Comparison of ENCODE assay signal across 17 cellular contexts in genomic region chr10:127310932-127311331, GRCh38.
DNase-seq lines count a peak whose midpoint lies in the region; ATAC-seq and TF ChIP-seq lines count a peak whose summit lies in the region.
"Had no signal": no experiment of that assay in that cellular context is flagged by ENCODE, and none has a peak within 500 bp of the region (broad histone marks: within the 10 kb centered on the region; RNA-seq: fewer than 3 reads in every experiment).

No MANE protein-coding gene starts in this region.

- H3K4me1 ChIP-seq in GM23338 (ENCODE audit: insufficient read depth) (peaks cover 10% of the 10 kb centered on the region; the same call in 1 of the 2 replicates), gastrocnemius medialis (peaks cover 0 to 3% of the 10 kb centered on the region in 2 donors)
- H3K4me1 ChIP-seq: HAP-1 had no signal

- no peaks in the 10 kb centered on the region; the same call in 1 of the 2 replicates for H4K20me1 ChIP-seq in GM23338 (replicated peaks; ENCODE audit: insufficient read depth)

- H3K36me3 Mint-ChIP-seq in GM23338 (ENCODE audit: low read depth) (no peaks in the 10 kb centered on the region), T-cell (no peaks in the 10 kb centered on the region)
- no peaks in the 10 kb centered on the region for H3K36me3 Mint-ChIP-seq in activated CD8-positive, alpha-beta memory T cell treated with anti-CD3 and anti-CD28 coated beads, Interleukin-2, amount 10 ng/mL, durations not matched to agents 7 days and 5 days
- H3K36me3 Mint-ChIP-seq: CD4-positive, alpha-beta memory T cell had no signal

- CTCF ChIA-PET in activated CD8-positive, alpha-beta memory T cell treated with anti-CD3 and anti-CD28 coated beads, Interleukin-2, amount 10 ng/mL, durations not matched to agents 7 days and 5 days (lab: Charles Lee) = no interaction called here
- CTCF ChIA-PET in T-cell (lab: Charles Lee) = no interaction called here

- H3K4me3 Mint-ChIP-seq in GM23338 (no peak overlapping the region), T-cell (no peak overlapping the region)
- no peak overlapping the region for H3K4me3 Mint-ChIP-seq in activated CD8-positive, alpha-beta memory T cell treated with anti-CD3 and anti-CD28 coated beads, Interleukin-2, amount 10 ng/mL, durations not matched to agents 7 days and 5 days
- H3K4me3 Mint-ChIP-seq: CD4-positive, alpha-beta memory T cell; HFFc6 had no signal

- peak; percentile 65 for ATAC-seq in GM23338
- no peak for ATAC-seq in activated CD8-positive, alpha-beta memory T cell treated with anti-CD3 and anti-CD28 coated beads, Interleukin-2, amount 10 ng/mL, durations not matched to agents 7 days and 5 days
- ATAC-seq in gastrocnemius medialis = no peak
- ATAC-seq in T-cell (replicated peaks in 1 of 4) = no peak

- no peak overlapping the region for H2AFZ ChIP-seq in GM23338

- POLR2A ChIA-PET in T-cell (lab: Charles Lee) = no interaction called here

- H3K27ac ChIP-seq in GM23338 (ENCODE audit: low read depth) = no peak overlapping the region
- no peak overlapping the region for H3K27ac ChIP-seq in coronary artery
- no peak overlapping the region for H3K27ac ChIP-seq in gastrocnemius medialis

- no peaks in the 10 kb centered on the region for H3K9me3 ChIP-seq in gastrocnemius medialis
- H3K9me3 ChIP-seq: HAP-1 had no signal

- no peaks in the 10 kb centered on the region for H3K79me2 ChIP-seq in GM23338 (replicated peaks; ENCODE audit: insufficient read depth)

- no peaks in the 10 kb centered on the region; the same call in 1 of the 2 replicates for H3K9me2 ChIP-seq in GM23338 (ENCODE audit: insufficient read depth)

- H3K27ac Mint-ChIP-seq in GM23338 (no peak overlapping the region), T-cell (no peak overlapping the region)
- H3K27ac Mint-ChIP-seq in activated CD8-positive, alpha-beta memory T cell treated with anti-CD3 and anti-CD28 coated beads, Interleukin-2, amount 10 ng/mL, durations not matched to agents 7 days and 5 days = no peak overlapping the region
- H3K27ac Mint-ChIP-seq: HFFc6 had no signal

- no peaks in the 10 kb centered on the region; the same call in 2 of the 3 replicates for H3K9me3 Mint-ChIP-seq in GM23338
- H3K9me3 Mint-ChIP-seq in activated CD8-positive, alpha-beta memory T cell treated with anti-CD3 and anti-CD28 coated beads, Interleukin-2, amount 10 ng/mL, durations not matched to agents 7 days and 5 days (ENCODE audit: low read depth) = no peaks in the 10 kb centered on the region
- H3K9me3 Mint-ChIP-seq in T-cell = no peaks in the 10 kb centered on the region
- H3K9me3 Mint-ChIP-seq: HFFc6 had no signal

- intact Hi-C loops in gastrocnemius medialis (cut with DNase I; ENCODE audit: low total_unique reads) = no loop called here

- H3K4me2 ChIP-seq in GM23338 = no peak overlapping the region; the same call in 1 of the 2 replicates

- DNase-seq in GM23338 (ENCODE audit: low spot score) (no peak), coronary artery (ENCODE audit: low spot score) (peak; percentile 14), islet precursor cell (peak; percentile 44), occipital lobe (lab: John Stamatoyannopoulos, UW) (no peak), gastrocnemius medialis (no peak), T-cell (no peak)
- DNase-seq in activated CD8-positive, alpha-beta memory T cell treated with anti-CD3 and anti-CD28 coated beads, Interleukin-2, amount 10 ng/mL, durations not matched to agents 7 days and 5 days = no peak
- DNase-seq: C1 segment of cervical spinal cord; Calu3; CD4-positive, alpha-beta memory T cell; COR-L47; DND-41; EL; GF-D8; GOT3; HFFc6 had no signal

- no peak for TF ChIP-seq CTCF in GM23338 (conservative IDR thresholded peaks at IDR 0.05; ENCODE audit: low read depth in 2 of 2)
- TF ChIP-seq CTCF in coronary artery (IDR thresholded peaks at IDR 0.05) = no peak
- TF ChIP-seq CTCF in gastrocnemius medialis (IDR thresholded peaks at IDR 0.05 in 4 of 5, conservative IDR thresholded peaks at IDR 0.05 in 1 of 5) = no peak

- H3F3A ChIP-seq in GM23338 (replicated peaks; ENCODE audit: low read depth) = no peaks in the 10 kb centered on the region

- TF ChIP-seq POLR2A in gastrocnemius medialis (IDR thresholded peaks at IDR 0.05) = no peak

- H3K36me3 ChIP-seq in GM23338 (ENCODE audit: insufficient read depth) = no peaks in the 10 kb centered on the region
- H3K36me3 ChIP-seq in gastrocnemius medialis = no peaks in the 10 kb centered on the region
- H3K36me3 ChIP-seq: HAP-1 had no signal

- H3K27me3 Mint-ChIP-seq in GM23338 (ENCODE audit: insufficient read depth, low read depth, poor library complexity) (peaks cover 3% of the 10 kb centered on the region), T-cell (peaks cover 4 to 39% of the 10 kb centered on the region in 2 donors)
- no peaks in the 10 kb centered on the region for H3K27me3 Mint-ChIP-seq in activated CD8-positive, alpha-beta memory T cell treated with anti-CD3 and anti-CD28 coated beads, Interleukin-2, amount 10 ng/mL, durations not matched to agents 7 days and 5 days

- H3K4me1 Mint-ChIP-seq in GM23338 (peaks cover 20% of the 10 kb centered on the region), T-cell (no peaks in the 10 kb centered on the region)
- H3K4me1 Mint-ChIP-seq in activated CD8-positive, alpha-beta memory T cell treated with anti-CD3 and anti-CD28 coated beads, Interleukin-2, amount 10 ng/mL, durations not matched to agents 7 days and 5 days = no peaks in the 10 kb centered on the region
- H3K4me1 Mint-ChIP-seq: CD4-positive, alpha-beta memory T cell had no signal

- in situ Hi-C loops in gastrocnemius medialis (cut with MboI; ENCODE audit: low sequenced_read_pairs in 4 of 4) = no loop called here

- H3K4me3 ChIP-seq in GM23338 (no peak overlapping the region), coronary artery (no peak overlapping the region), gastrocnemius medialis (no peak overlapping the region)
- H3K4me3 ChIP-seq: HAP-1 had no signal

- no peaks in the 10 kb centered on the region for H3K27me3 ChIP-seq in GM23338 (ENCODE audit: insufficient read depth)
- no peaks in the 10 kb centered on the region for H3K27me3 ChIP-seq in gastrocnemius medialis

TF ChIP-seq in GM23338, 12 proteins besides CTCF, POLR2A, EP300 and RAD21 (continues in another document):
- TF ChIP-seq ZNF114 (CRISPR knock-in tag; IDR thresholded peaks at IDR 0.05) = no peak
- TF ChIP-seq JUNB (IDR thresholded peaks at IDR 0.05; ENCODE audit: unreplicated experiment) = no peak
- TF ChIP-seq POLR2AphosphoS5 (IDR thresholded peaks at IDR 0.05; ENCODE audit: low read depth) = no peak
- no peak for TF ChIP-seq NANOG (IDR thresholded peaks at IDR 0.05; ENCODE audit: borderline replicate concordance)
- peak; percentile 72 for TF ChIP-seq ZNF462 (CRISPR knock-in tag; IDR thresholded peaks at IDR 0.05)

Comparison
In these comparisons a context has a peak if more than half of its experiments do, and no peak if none do; other contexts are left out.
1. DNase-seq: peak in coronary artery (single experiment) and islet precursor cell (single experiment); none in GM23338 (single experiment), activated CD8-positive, alpha-beta memory T cell treated with anti-CD3 and anti-CD28 coated beads, Interleukin-2, amount 10 ng/mL, durations not matched to agents 7 days and 5 days (single experiment), occipital lobe (single experiment), gastrocnemius medialis (0 of 2) and T-cell (0 of 34).